8 cellular contexts compared by ENCODE assay signal in the genomic region with DNA sequence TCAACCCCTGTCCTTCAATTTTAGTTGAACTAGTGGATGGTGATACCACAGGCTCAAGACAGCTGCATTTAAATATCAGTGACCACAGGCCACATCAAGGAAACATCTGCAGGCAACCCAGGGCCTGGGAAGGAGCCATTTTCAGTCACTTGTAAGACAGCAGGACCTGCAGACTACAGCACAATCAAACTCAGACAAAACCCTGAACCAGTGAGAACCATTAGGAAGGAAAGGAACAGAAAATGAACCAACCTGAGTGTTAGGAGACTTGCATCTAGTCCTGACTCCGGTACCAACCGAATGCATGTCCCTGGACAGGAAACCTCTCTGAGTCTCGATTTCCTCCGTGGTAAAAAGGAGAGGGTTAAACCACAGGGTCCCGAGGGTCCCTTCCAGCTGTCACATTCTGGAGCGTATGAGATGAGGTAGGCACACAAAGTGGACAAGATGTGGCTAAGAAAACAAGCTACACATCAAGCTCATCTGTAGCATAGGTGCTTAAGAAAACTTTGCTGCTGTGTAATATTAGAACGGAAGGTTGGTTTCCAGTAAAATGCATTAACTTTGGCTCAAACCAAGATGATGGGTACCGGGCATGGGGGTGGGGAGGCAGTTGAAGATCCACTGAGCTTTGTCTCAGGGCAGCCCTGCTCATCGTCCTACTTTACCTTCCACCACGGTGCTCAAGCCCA. TPM values are rescaled to one million over a fixed set of nuclear protein-coding genes. Genes with fewer than 3 reads are reported as not detected.
DNase-seq lines count a peak whose midpoint lies in the region; ATAC-seq and TF ChIP-seq lines count a peak whose summit lies in the region.

No MANE protein-coding gene starts in this region.

- CTCF ChIA-PET in HEK293 (lab: Yijun Ruan, JAX) = interaction anchor here (0.6 to 1.7 kb wide), 6 partner anchors 10 to 357 kb away, joined by 3 to 11 read pairs (median 3); no protein-coding TSS in a partner anchor

- H3K9me3 ChIP-seq in HEK293 (ENCODE audit: control insufficient read depth, insufficient read depth, low read depth, low read length) (no peaks in the 10 kb centered on the region), thoracic aorta (no peaks in the 10 kb centered on the region)

- ATAC-seq in thoracic aorta (ENCODE audit: insufficient number of reproducible peaks, low FRiP score, low read depth) = no peak

- no peaks in the 10 kb centered on the region for H3K27me3 ChIP-seq in thoracic aorta (replicated peaks; ENCODE audit: insufficient read depth)

- H3K27ac ChIP-seq in HEK293 (ENCODE audit: extremely low read depth, low read depth, low read length) (peak overlapping the region; percentile 99), angular gyrus (ENCODE audit: low read depth, low read length) (peak overlapping the region; percentile 95), thoracic aorta (peak overlapping the region; percentile 95 to 99)

- TF ChIP-seq CTCF in HEK293 (tag by site-specific recombination; IDR thresholded peaks at IDR 0.05) (no peak), thoracic aorta (IDR thresholded peaks at IDR 0.05) (no peak)

- H3K4me1 ChIP-seq in HEK293 (ENCODE audit: control insufficient read depth, insufficient read depth, low read length) = peaks cover 22% of the 10 kb centered on the region
- H3K4me1 ChIP-seq in thoracic aorta (ENCODE audit: control insufficient read depth in 1 of 2, low read depth in 2 of 2) = peaks cover 25 to 44% of the 10 kb centered on the region in 2 donors

- POLR2A ChIA-PET in HEK293 (lab: Yijun Ruan, JAX) = interaction anchor here (0.6 to 4.7 kb wide), 5 partner anchors 10 to 359 kb away, joined by 3 to 55 read pairs (median 4); a partner anchor contains a TSS

- H3K4me3 ChIP-seq in HEK293 (ENCODE audit: low read depth, low read length) (no peak overlapping the region), thoracic aorta (peak overlapping the region; percentile 98)

- DNase-seq in NCI-H2227 treated with DMSO at 0.1 percent for 48 hours (lab: John Stamatoyannopoulos, UW) (peak; percentile 54), NCI-H2227 (lab: John Stamatoyannopoulos, UW; ENCODE audit: unreplicated experiment) (no peak), NCI-H345 (lab: John Stamatoyannopoulos, UW) (peak; percentile 32), lung microvascular endothelial cell (ENCODE audit: low read depth in 2 of 2) (peak; percentile 19 to 53), thoracic aorta (ENCODE audit: low spot score) (no peak), A172 (ENCODE audit: low spot score) (no peak)

- H3K36me3 ChIP-seq in HEK293 (ENCODE audit: control insufficient read depth in 2 of 2, insufficient read depth in 1 of 2, low read length in 2 of 2) (peaks cover 3 to 19% of the 10 kb centered on the region in 2 experiments; a peak in 2 of 3 replicates), thoracic aorta (peaks cover 6% of the 10 kb centered on the region)

TF ChIP-seq in HEK293, 187 proteins besides CTCF, POLR2A, EP300 and RAD21:
- TF ChIP-seq ZNF335 (tag by site-specific recombination; conservative IDR thresholded peaks at IDR 0.05) = peak; percentile 63
- TF ChIP-seq ZBTB17 (tag by site-specific recombination; IDR thresholded peaks at IDR 0.05) = peak; percentile 97
- no peak for TF ChIP-seq ZNF302 (tag by site-specific recombination; IDR thresholded peaks at IDR 0.05; ENCODE audit: low read depth)
- TF ChIP-seq, protein P1, sequence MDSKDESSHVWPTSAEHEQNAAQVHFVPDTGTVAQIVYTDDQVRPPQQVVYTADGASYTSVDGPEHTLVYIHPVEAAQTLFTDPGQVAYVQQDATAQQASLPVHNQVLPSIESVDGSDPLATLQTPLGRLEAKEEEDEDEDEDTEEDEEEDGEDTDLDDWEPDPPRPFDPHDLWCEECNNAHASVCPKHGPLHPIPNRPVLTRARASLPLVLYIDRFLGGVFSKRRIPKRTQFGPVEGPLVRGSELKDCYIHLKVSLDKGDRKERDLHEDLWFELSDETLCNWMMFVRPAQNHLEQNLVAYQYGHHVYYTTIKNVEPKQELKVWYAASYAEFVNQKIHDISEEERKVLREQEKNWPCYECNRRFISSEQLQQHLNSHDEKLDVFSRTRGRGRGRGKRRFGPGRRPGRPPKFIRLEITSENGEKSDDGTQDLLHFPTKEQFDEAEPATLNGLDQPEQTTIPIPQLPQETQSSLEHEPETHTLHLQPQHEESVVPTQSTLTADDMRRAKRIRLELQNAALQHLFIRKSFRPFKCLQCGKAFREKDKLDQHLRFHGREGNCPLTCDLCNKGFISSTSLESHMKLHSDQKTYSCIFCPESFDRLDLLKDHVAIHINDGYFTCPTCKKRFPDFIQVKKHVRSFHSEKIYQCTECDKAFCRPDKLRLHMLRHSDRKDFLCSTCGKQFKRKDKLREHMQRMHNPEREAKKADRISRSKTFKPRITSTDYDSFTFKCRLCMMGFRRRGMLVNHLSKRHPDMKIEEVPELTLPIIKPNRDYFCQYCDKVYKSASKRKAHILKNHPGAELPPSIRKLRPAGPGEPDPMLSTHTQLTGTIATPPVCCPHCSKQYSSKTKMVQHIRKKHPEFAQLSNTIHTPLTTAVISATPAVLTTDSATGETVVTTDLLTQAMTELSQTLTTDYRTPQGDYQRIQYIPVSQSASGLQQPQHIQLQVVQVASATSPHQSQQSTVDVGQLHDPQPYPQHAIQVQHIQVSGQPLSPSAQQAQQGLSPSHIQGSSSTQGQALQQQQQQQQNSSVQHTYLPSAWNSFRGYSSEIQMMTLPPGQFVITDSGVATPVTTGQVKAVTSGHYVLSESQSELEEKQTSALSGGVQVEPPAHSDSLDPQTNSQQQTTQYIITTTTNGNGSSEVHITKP (tag by site-specific recombination; IDR thresholded peaks at IDR 0.05) = peak; percentile 96
- peak; percentile 83 for TF ChIP-seq ZBTB20 (tag by site-specific recombination; IDR thresholded peaks at IDR 0.05)
- TF ChIP-seq ZNF521 (tag by site-specific recombination; IDR thresholded peaks at IDR 0.05) = no peak
- peak; percentile 43; the same call in 1 of the 2 replicates for TF ChIP-seq ZNF600 (tag by site-specific recombination; IDR thresholded peaks at IDR 0.05)
- TF ChIP-seq ZNF777 (tag by site-specific recombination; IDR thresholded peaks at IDR 0.05; ENCODE audit: borderline replicate concordance) = no peak
- TF ChIP-seq KLF16 (tag by site-specific recombination; IDR thresholded peaks at IDR 0.05) = no peak
- TF ChIP-seq, protein P2, sequence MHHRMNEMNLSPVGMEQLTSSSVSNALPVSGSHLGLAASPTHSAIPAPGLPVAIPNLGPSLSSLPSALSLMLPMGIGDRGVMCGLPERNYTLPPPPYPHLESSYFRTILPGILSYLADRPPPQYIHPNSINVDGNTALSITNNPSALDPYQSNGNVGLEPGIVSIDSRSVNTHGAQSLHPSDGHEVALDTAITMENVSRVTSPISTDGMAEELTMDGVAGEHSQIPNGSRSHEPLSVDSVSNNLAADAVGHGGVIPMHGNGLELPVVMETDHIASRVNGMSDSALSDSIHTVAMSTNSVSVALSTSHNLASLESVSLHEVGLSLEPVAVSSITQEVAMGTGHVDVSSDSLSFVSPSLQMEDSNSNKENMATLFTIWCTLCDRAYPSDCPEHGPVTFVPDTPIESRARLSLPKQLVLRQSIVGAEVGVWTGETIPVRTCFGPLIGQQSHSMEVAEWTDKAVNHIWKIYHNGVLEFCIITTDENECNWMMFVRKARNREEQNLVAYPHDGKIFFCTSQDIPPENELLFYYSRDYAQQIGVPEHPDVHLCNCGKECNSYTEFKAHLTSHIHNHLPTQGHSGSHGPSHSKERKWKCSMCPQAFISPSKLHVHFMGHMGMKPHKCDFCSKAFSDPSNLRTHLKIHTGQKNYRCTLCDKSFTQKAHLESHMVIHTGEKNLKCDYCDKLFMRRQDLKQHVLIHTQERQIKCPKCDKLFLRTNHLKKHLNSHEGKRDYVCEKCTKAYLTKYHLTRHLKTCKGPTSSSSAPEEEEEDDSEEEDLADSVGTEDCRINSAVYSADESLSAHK (tag by site-specific recombination; IDR thresholded peaks at IDR 0.05) = no peak; the same call in 1 of the 2 replicates
- TF ChIP-seq OSR2 (tag by site-specific recombination; IDR thresholded peaks at IDR 0.05) = 0 out of 2 replicates have a peak, but pooled peaks have one; percentile 13
- peak; percentile 98 for TF ChIP-seq ZFP37 (tag by site-specific recombination; IDR thresholded peaks at IDR 0.05)
- TF ChIP-seq ZNF664 (tag by site-specific recombination; IDR thresholded peaks at IDR 0.05) = peak; percentile 61
- 0 out of 2 replicates have a peak, but pooled peaks have one; percentile 16 for TF ChIP-seq ZNF184 (tag by site-specific recombination; IDR thresholded peaks at IDR 0.05)
- TF ChIP-seq KLF9 (tag by site-specific recombination; IDR thresholded peaks at IDR 0.05; ENCODE audit: low read depth) = 0 out of 2 replicates have a peak, but pooled peaks have one; percentile 8

RNA-seq across cellular contexts. Expression of a gene that starts 1.6 kb away (rescaled TPM):
- 55.1 and 78.2 TPM in 2 replicates for total RNA-seq in lung microvascular endothelial cell
- 10 to 100 TPM; 61.9 to 63.5 TPM for total RNA-seq in thoracic aorta
- 18.1 and 20.0 TPM in 2 replicates for total RNA-seq in A172 (2014; rRNA removed; shearing (Covaris generic))

RNA-seq across cellular contexts. Expression of a gene that starts 19.6 kb away (rescaled TPM):
- total RNA-seq in lung microvascular endothelial cell (under 0.01 and 0.20 TPM in 2 replicates), thoracic aorta (under 1 TPM in 1 of 2 donors, not detected in 1; 0.35 TPM)
- total RNA-seq in A172 (2014; rRNA removed; shearing (Covaris generic)) = 0.57 and 0.84 TPM in 2 replicates

Comparison
In these comparisons a context has a peak if more than half of its experiments do, and no peak if none do; other contexts are left out.
1. DNase-seq: peak in NCI-H2227 treated with DMSO at 0.1 percent for 48 hours (single experiment), NCI-H345 (single experiment) and lung microvascular endothelial cell (2 of 2); none in NCI-H2227 (single experiment), thoracic aorta (single experiment) and A172 (single experiment).
2. Peak in every context shown above with its lines, with median percentiles within 50 percentile points of each other: H3K27ac ChIP-seq.